ENCODE assay signal across 24 cellular contexts in the genomic region with DNA sequence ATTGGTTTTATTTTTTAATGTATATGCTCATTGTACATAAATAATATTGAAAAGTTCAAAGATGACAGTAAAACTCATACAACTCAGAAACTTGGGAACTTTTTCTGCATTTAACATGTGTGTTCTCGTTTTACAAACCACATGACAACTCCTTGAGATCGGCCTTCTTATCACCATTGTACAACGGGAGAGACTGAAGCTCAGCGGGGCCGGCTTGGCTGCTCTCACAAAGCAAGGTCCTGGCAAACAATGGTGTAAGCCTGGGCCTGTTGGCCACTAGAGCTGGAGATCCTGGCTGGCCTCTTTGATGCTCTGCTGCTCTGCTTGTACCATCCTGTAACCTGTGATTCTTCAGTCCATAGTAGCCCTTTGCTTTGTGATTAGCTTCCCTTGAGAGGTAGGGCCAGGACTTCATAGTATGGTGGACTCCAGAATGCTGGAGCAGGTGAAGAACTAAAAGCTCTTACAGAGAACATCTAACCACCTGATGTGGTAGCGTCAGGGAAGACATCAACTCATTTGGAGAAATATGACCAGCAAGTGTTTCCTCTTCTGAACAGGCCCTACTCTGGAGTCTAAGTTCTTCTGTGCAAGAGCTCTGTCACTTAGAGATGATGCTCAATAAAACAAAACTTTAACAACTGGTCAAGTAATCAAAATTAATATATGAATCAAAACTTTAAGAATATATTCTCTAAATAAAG.
DNase-seq lines count a peak whose midpoint lies in the region; ATAC-seq, FAIRE-seq and TF ChIP-seq lines count a peak whose summit lies in the region.
"Had no signal": no experiment of that assay in that cellular context is flagged by ENCODE, and none has a peak within 500 bp of the region (broad histone marks: within the 10 kb centered on the region; RNA-seq: fewer than 3 reads in every experiment).

No MANE protein-coding gene starts in this region.

- SMC1A ChIA-PET in GM12878 (lab: Charles Lee; ENCODE audit: uncharacterized antibody, unreplicated experiment): interaction anchor here (1.1 to 1.7 kb wide), 3 partner anchors 9 to 98 kb away, joined by 3 to 6 read pairs (median 6); no protein-coding TSS in a partner anchor

- H3K4me3 Mint-ChIP-seq in activated CD4-positive, alpha-beta T cell treated with anti-CD3 and anti-CD28 coated beads, Interleukin-2, amount 10 ng/mL, durations not matched to agents 24 days and 14 days: peak overlapping the region; percentile 13
- no peak overlapping the region for H3K4me3 Mint-ChIP-seq in T-helper 2 cell treated with Interferon-gamma antibody and Interleukin-4, amounts not matched to agents 5 μg/mL and 100 μg/mL, for 36 hours
- H3K4me3 Mint-ChIP-seq in osteocyte (ENCODE audit: unreplicated experiment): no peak overlapping the region
- H3K4me3 Mint-ChIP-seq: GM23338 had no signal

- DNase-seq in activated CD4-positive, alpha-beta T cell treated with anti-CD3 and anti-CD28 coated beads, Interleukin-2, amount 10 ng/mL, durations not matched to agents 24 days and 14 days: no peak
- no peak for DNase-seq in activated CD4-positive, alpha-beta T cell treated with anti-CD3 and anti-CD28 coated beads for 4 hours
- DNase-seq in T-helper 2 cell treated with Interferon-gamma antibody and Interleukin-4, amounts not matched to agents 5 μg/mL and 100 μg/mL, for 36 hours (ENCODE audit: low spot score): peak; percentile 14
- DNase-seq in GM12878 (ENCODE audit: low read depth, low spot score) (no peak), osteocyte (ENCODE audit: extremely low spot score, unreplicated experiment) (no peak), brain microvascular endothelial cell (no peak)
- no peak for DNase-seq in effector memory CD4-positive, alpha-beta T cell
- no peak for DNase-seq in stimulated activated CD4-positive, alpha-beta T cell treated with anti-CD3 and anti-CD28 coated beads, Interleukin-1b, Interleukin-23, amount 100 ng/mL, for 48 hours
- DNase-seq: adrenal gland; caudate nucleus; DMS79; effector CD4-positive, alpha-beta T cell; hippocampal formation; NCI-H1105; NCI-H774; SK-N-SH; stimulated activated CD4-positive, alpha-beta T cell treated with anti-CD3 and anti-CD28 coated beads, Interleukin-15, amount 100 ng/mL, for 24 hours; uterus had no signal

- FAIRE-seq in GM12878 (lab: Jason Lieb, UNC): no peak
- FAIRE-seq: A204.1, GM18507, TTC549 had no signal

- H3K27ac ChIP-seq in GM12878 (ENCODE audit: control insufficient read depth, insufficient read depth): peak overlapping the region; percentile 24; the same call in 1 of the 2 replicates
- H3K27ac ChIP-seq in effector memory CD4-positive, alpha-beta T cell (ENCODE audit: insufficient read depth, low read length, poor library complexity, severe bottlenecking): no peak overlapping the region
- H3K27ac ChIP-seq in brain microvascular endothelial cell: no peak overlapping the region
- H3K27ac ChIP-seq: adrenal gland; BLaER1 treated with 17β-estradiol and CSF1 and Interleukin-3, amounts not matched to agents 10 nM and 100 nM; KMS-11; uterus had no signal

- POLR2A ChIA-PET in GM12878 (lab: Charles Lee): no interaction called here

- H3K27ac Mint-ChIP-seq in activated CD4-positive, alpha-beta T cell treated with anti-CD3 and anti-CD28 coated beads, Interleukin-2, amount 10 ng/mL, durations not matched to agents 24 days and 14 days: peak overlapping the region; percentile 91
- H3K27ac Mint-ChIP-seq in T-helper 2 cell treated with Interferon-gamma antibody and Interleukin-4, amounts not matched to agents 5 μg/mL and 100 μg/mL, for 36 hours: peak overlapping the region; percentile 46
- H3K27ac Mint-ChIP-seq in osteocyte (ENCODE audit: unreplicated experiment): peak overlapping the region; percentile 52
- H3K27ac Mint-ChIP-seq: GM23338 had no signal

- H3K4me3 ChIP-seq in GM12878 (no peak overlapping the region), brain microvascular endothelial cell (ENCODE audit: low read depth, low read length) (no peak overlapping the region)
- H3K4me3 ChIP-seq in effector memory CD4-positive, alpha-beta T cell (ENCODE audit: insufficient read depth, low read depth, low read length, poor library complexity, severe bottlenecking): no peak overlapping the region
- H3K4me3 ChIP-seq: adrenal gland; BLaER1 treated with 17β-estradiol and CSF1 and Interleukin-3, amounts not matched to agents 10 nM and 100 nM; GM23338; uterus had no signal

- TF ChIP-seq POLR2A in GM12878 (IDR thresholded peaks at IDR 0.05; ENCODE audit: low read depth, low read length): no peak

- H3K27me3 ChIP-seq in GM12878 (replicated peaks in 1 of 2; ENCODE audit: control insufficient read depth in 2 of 2, insufficient read depth in 2 of 2, low read length in 1 of 2) (no peaks in the 10 kb centered on the region), brain microvascular endothelial cell (replicated peaks) (no peaks in the 10 kb centered on the region)
- H3K27me3 ChIP-seq in effector memory CD4-positive, alpha-beta T cell (replicated peaks; ENCODE audit: control insufficient read depth, insufficient read depth, low read length, poor library complexity, severe bottlenecking): no peaks in the 10 kb centered on the region
- H3K27me3 ChIP-seq: adrenal gland; BLaER1 treated with 17β-estradiol and CSF1 and Interleukin-3, amounts not matched to agents 10 nM and 100 nM; uterus had no signal

- no peak overlapping the region for H2AFZ ChIP-seq in GM12878 (ENCODE audit: control insufficient read depth, low read depth, low read length)
- H2AFZ ChIP-seq: GM23338 had no signal

- in situ Hi-C loops in GM12878 (cut with MboI): no loop called here
- in situ Hi-C loops in brain microvascular endothelial cell (cut with HindIII; ENCODE audit: low pct_ligation_motif_present, low sequenced_read_pairs): no loop called here

- ATAC-seq in GM12878: peak; percentile 25; the same call in 2 of the 3 replicates
- ATAC-seq: GM23338 had no signal

- RAD21 ChIA-PET in GM12878 (lab: Charles Lee; ENCODE audit: unreplicated experiment): interaction anchor here (1.0 to 1.6 kb wide), 2 partner anchors 120 to 391 kb away, joined by 3 read pairs; no protein-coding TSS in a partner anchor

- peaks cover 72% of the 10 kb centered on the region for H3K36me3 Mint-ChIP-seq in activated CD4-positive, alpha-beta T cell treated with anti-CD3 and anti-CD28 coated beads, Interleukin-2, amount 10 ng/mL, durations not matched to agents 24 days and 14 days (ENCODE audit: low read depth)
- H3K36me3 Mint-ChIP-seq in T-helper 2 cell treated with Interferon-gamma antibody and Interleukin-4, amounts not matched to agents 5 μg/mL and 100 μg/mL, for 36 hours (ENCODE audit: low read depth): peaks cover 70% of the 10 kb centered on the region
- H3K36me3 Mint-ChIP-seq in osteocyte (ENCODE audit: unreplicated experiment): peaks cover 11% of the 10 kb centered on the region

- no peaks in the 10 kb centered on the region for H3K27me3 Mint-ChIP-seq in activated CD4-positive, alpha-beta T cell treated with anti-CD3 and anti-CD28 coated beads, Interleukin-2, amount 10 ng/mL, durations not matched to agents 24 days and 14 days
- no peaks in the 10 kb centered on the region for H3K27me3 Mint-ChIP-seq in T-helper 2 cell treated with Interferon-gamma antibody and Interleukin-4, amounts not matched to agents 5 μg/mL and 100 μg/mL, for 36 hours (ENCODE audit: low read depth)
- H3K27me3 Mint-ChIP-seq in osteocyte (ENCODE audit: unreplicated experiment): no peaks in the 10 kb centered on the region

- no peak for TF ChIP-seq EP300 in GM12878 (IDR thresholded peaks at IDR 0.05; ENCODE audit: borderline replicate concordance in 1 of 2, control insufficient read depth in 1 of 2, low read depth in 2 of 2, low read length in 2 of 2)

- TF ChIP-seq RAD21 in GM12878 (IDR thresholded peaks at IDR 0.05; ENCODE audit: insufficient read depth, low read depth, low read length): no peak

- no peak overlapping the region for H3K4me2 ChIP-seq in GM12878 (ENCODE audit: control insufficient read depth, insufficient read depth)
- H3K4me2 ChIP-seq: BLaER1 treated with 17β-estradiol and CSF1 and Interleukin-3, amounts not matched to agents 10 nM and 100 nM; GM23338; KMS-11; SK-N-SH had no signal

- no peaks in the 10 kb centered on the region for H3K79me2 ChIP-seq in GM12878 (ENCODE audit: control insufficient read depth, insufficient read depth, low read length)

- CTCF ChIA-PET in GM12878 (lab: Yijun Ruan, JAX): interaction anchor here (0.9 to 1.6 kb wide), 4 partner anchors 9 to 411 kb away, joined by 3 to 6 read pairs (median 4); no protein-coding TSS in a partner anchor

- TF ChIP-seq CTCF in GM12878 (IDR thresholded peaks at IDR 0.05 in 2 of 3, conservative IDR thresholded peaks at IDR 0.05 in 1 of 3; ENCODE audit: control insufficient read depth in 2 of 3, extremely low read depth in 1 of 3, insufficient read depth in 1 of 3, low read depth in 3 of 3, low read length in 3 of 3): no peak
- no peak for TF ChIP-seq CTCF in osteocyte (IDR thresholded peaks at IDR 0.05)
- TF ChIP-seq CTCF in brain microvascular endothelial cell (IDR thresholded peaks at IDR 0.05; ENCODE audit: low read depth, low read length, missing control alignments): no peak

- H3K36me3 ChIP-seq in GM12878 (ENCODE audit: control insufficient read depth in 2 of 2, insufficient read depth in 2 of 2, low read length in 1 of 2): peaks cover 0 to 17% of the 10 kb centered on the region in 2 experiments; a peak in 3 of 4 replicates
- H3K36me3 ChIP-seq in effector memory CD4-positive, alpha-beta T cell (ENCODE audit: control insufficient read depth, insufficient read depth, low read length): peaks cover 39% of the 10 kb centered on the region
- H3K36me3 ChIP-seq in brain microvascular endothelial cell (replicated peaks): no peaks in the 10 kb centered on the region
- H3K36me3 ChIP-seq: adrenal gland, uterus had no signal

- peaks cover 3% of the 10 kb centered on the region for H3K9me3 Mint-ChIP-seq in activated CD4-positive, alpha-beta T cell treated with anti-CD3 and anti-CD28 coated beads, Interleukin-2, amount 10 ng/mL, durations not matched to agents 24 days and 14 days
- H3K9me3 Mint-ChIP-seq in T-helper 2 cell treated with Interferon-gamma antibody and Interleukin-4, amounts not matched to agents 5 μg/mL and 100 μg/mL, for 36 hours: no peaks in the 10 kb centered on the region
- peaks cover 11% of the 10 kb centered on the region for H3K9me3 Mint-ChIP-seq in osteocyte (ENCODE audit: unreplicated experiment)
- H3K9me3 Mint-ChIP-seq: GM23338 had no signal

- intact Hi-C loops in activated CD4-positive, alpha-beta T cell treated with anti-CD3 and anti-CD28 coated beads, Interleukin-2, amount 10 ng/mL, durations not matched to agents 24 days and 14 days (cut with micrococcal nuclease): loop anchor here (1.0 to 5.0 kb wide), 5 partner anchors 23 to 379 kb away; partner anchors contain the start of gene THG1L
- intact Hi-C loops in GM12878 (cut with micrococcal nuclease; ENCODE audit: unreplicated experiment): no loop called here

- 45% methylated on average over 6 of the region's 6 CpGs for WGBS in GM12878 (ENCODE audit: insufficient coverage, insufficient replicate concordance, low lambda C conversion rate, missing lambda C conversion rate)

- H3K4me1 Mint-ChIP-seq in activated CD4-positive, alpha-beta T cell treated with anti-CD3 and anti-CD28 coated beads, Interleukin-2, amount 10 ng/mL, durations not matched to agents 24 days and 14 days: peaks cover 40% of the 10 kb centered on the region
- peaks cover 17% of the 10 kb centered on the region for H3K4me1 Mint-ChIP-seq in T-helper 2 cell treated with Interferon-gamma antibody and Interleukin-4, amounts not matched to agents 5 μg/mL and 100 μg/mL, for 36 hours (ENCODE audit: low read depth)
- peaks cover 30% of the 10 kb centered on the region for H3K4me1 Mint-ChIP-seq in osteocyte (ENCODE audit: unreplicated experiment)

- no TSS peak for BruUV-seq in GM12878 (replicated peaks; lab: Mats Ljungman, UMichigan)

- H3K9ac ChIP-seq in GM12878 (ENCODE audit: control insufficient read depth, insufficient read depth, low read length): no peak overlapping the region
- H3K9ac ChIP-seq: BLaER1 treated with 17β-estradiol and CSF1 and Interleukin-3, amounts not matched to agents 10 nM and 100 nM; KMS-11; SK-N-SH had no signal

- H4K20me1 ChIP-seq in GM12878 (ENCODE audit: control insufficient read depth, insufficient read depth): no peaks in the 10 kb centered on the region
- H4K20me1 ChIP-seq: BLaER1 treated with 17β-estradiol and CSF1 and Interleukin-3, amounts not matched to agents 10 nM and 100 nM had no signal

- peaks cover 3% of the 10 kb centered on the region; the same call in 2 of the 3 replicates for H3K9me3 ChIP-seq in GM12878 (replicated peaks; ENCODE audit: control insufficient read depth, insufficient read depth, low read length)
- no peaks in the 10 kb centered on the region for H3K9me3 ChIP-seq in effector memory CD4-positive, alpha-beta T cell (ENCODE audit: control insufficient read depth, low read length)
- H3K9me3 ChIP-seq: adrenal gland; BLaER1 treated with 17β-estradiol and CSF1 and Interleukin-3, amounts not matched to agents 10 nM and 100 nM; SK-N-SH; uterus had no signal

- peaks cover 5% of the 10 kb centered on the region; the same call in 1 of the 2 replicates for H3K4me1 ChIP-seq in GM12878 (ENCODE audit: control insufficient read depth, insufficient read depth, low read length)
- H3K4me1 ChIP-seq in effector memory CD4-positive, alpha-beta T cell (ENCODE audit: control insufficient read depth, insufficient read depth, low read length, poor library complexity, severe bottlenecking): no peaks in the 10 kb centered on the region
- H3K4me1 ChIP-seq: adrenal gland; BLaER1 treated with 17β-estradiol and CSF1 and Interleukin-3, amounts not matched to agents 10 nM and 100 nM; uterus had no signal
